In the genomic region with DNA sequence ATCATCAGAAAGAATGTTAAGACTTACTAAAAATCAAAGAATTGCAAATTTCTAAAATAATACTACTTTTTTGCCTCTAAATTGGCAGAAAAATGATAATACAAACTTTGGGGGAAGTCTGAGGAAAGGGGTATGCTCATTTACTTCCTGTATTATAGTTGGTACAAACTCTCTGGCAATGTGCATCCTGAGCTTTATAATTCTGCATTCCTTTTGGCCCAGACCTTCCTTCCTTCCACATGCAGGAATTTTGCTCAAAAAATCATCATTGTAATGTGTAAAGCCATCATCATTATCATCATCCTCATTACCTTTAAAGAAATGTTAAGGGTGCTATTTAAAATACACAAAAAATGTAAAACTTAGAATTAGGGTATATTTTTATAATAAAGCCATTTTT, we compare ENCODE assay signal across 21 cellular contexts.
DNase-seq lines count a peak whose midpoint lies in the region; ATAC-seq and TF ChIP-seq lines count a peak whose summit lies in the region.
"Had no signal": no experiment of that assay in that cellular context is flagged by ENCODE, and none has a peak within 500 bp of the region (broad histone marks: within the 10 kb centered on the region; RNA-seq: fewer than 3 reads in every experiment).

No MANE protein-coding gene starts in this region.

- no peaks in the 10 kb centered on the region for H4K20me1 ChIP-seq in IMR-90 (ENCODE audit: insufficient read depth, low read length)
- H4K20me1 ChIP-seq: BLaER1 treated with 17β-estradiol and CSF1 and Interleukin-3, amounts not matched to agents 10 nM and 100 nM had no signal

- no peak overlapping the region for H3K4me2 ChIP-seq in IMR-90 (ENCODE audit: low read depth, low read length)
- H3K4me2 ChIP-seq: A549; BLaER1 treated with 17β-estradiol and CSF1 and Interleukin-3, amounts not matched to agents 10 nM and 100 nM had no signal

- no peak for DNase-seq in IMR-90
- DNase-seq in dermis blood vessel endothelial cell, result peak; percentile 56
- DNase-seq in lung microvascular endothelial cell (ENCODE audit: low read depth in 2 of 2), result peak; percentile 30 to 66
- no peak for DNase-seq in GM10248 (ENCODE audit: extremely low spot score)
- no peak for DNase-seq in SKM-1 treated with dmso at 0.1 percent for 144 hours (lab: John Stamatoyannopoulos, UW; ENCODE audit: unreplicated experiment)
- DNase-seq in retina, result no peak
- DNase-seq: 8988T; ACHN; AML-193; BE2C; CD4-positive, alpha-beta T cell; CD8-positive, alpha-beta memory T cell; DMS 273 treated with DMSO at 0.1 percent for 48 hours; DMS79; EL; GDM1; H7; HCEC 1CT had no signal

- dilution Hi-C loops in IMR-90 (cut with HindIII; ENCODE audit: low sequenced_read_pairs, unreplicated experiment), result no loop called here

- H3K9me1 ChIP-seq in IMR-90 (ENCODE audit: insufficient read depth, low read length), result no peaks in the 10 kb centered on the region

- H3K4me3 ChIP-seq in IMR-90 (ENCODE audit: insufficient read depth, low read depth, low read length), result no peak overlapping the region
- H3K4me3 ChIP-seq in gastroesophageal sphincter, result no peak overlapping the region
- H3K4me3 ChIP-seq: A549; BLaER1 treated with 17β-estradiol and CSF1 and Interleukin-3, amounts not matched to agents 10 nM and 100 nM had no signal

- no peak overlapping the region for H3K18ac ChIP-seq in IMR-90 (ENCODE audit: low read depth, low read length)

- H3K14ac ChIP-seq in IMR-90 (replicated peaks; ENCODE audit: low read depth, low read length), result 0 out of 2 replicates have a peak overlapping the region, but pooled peaks have one; percentile 52

- CTCF ChIA-PET in IMR-90 (lab: Yijun Ruan, JAX) (interaction anchor here (1.5 kb wide), 1 partner anchor 9 kb away, joined by 4 read pairs; no protein-coding TSS in a partner anchor), GM10248 (lab: Yijun Ruan, JAX) (no interaction called here)

- no peak overlapping the region for H3K4ac ChIP-seq in IMR-90 (ENCODE audit: low read depth, low read length)

- H3K4me1 ChIP-seq in IMR-90 (ENCODE audit: control insufficient read depth, insufficient read depth, low read length) (peaks cover 1% of the 10 kb centered on the region; the same call in 1 of the 2 replicates), gastroesophageal sphincter (no peaks in the 10 kb centered on the region)
- H3K4me1 ChIP-seq: A549; BE2C; BLaER1 treated with 17β-estradiol and CSF1 and Interleukin-3, amounts not matched to agents 10 nM and 100 nM had no signal

- H3K9me3 ChIP-seq in IMR-90 (ENCODE audit: control insufficient read depth, insufficient read depth, low read length), result no peaks in the 10 kb centered on the region
- no peaks in the 10 kb centered on the region for H3K9me3 ChIP-seq in gastroesophageal sphincter
- H3K9me3 ChIP-seq: A549; BE2C; BLaER1 treated with 17β-estradiol and CSF1 and Interleukin-3, amounts not matched to agents 10 nM and 100 nM had no signal

- no peak overlapping the region for H3K56ac ChIP-seq in IMR-90 (ENCODE audit: extremely low read depth, insufficient read depth, low read length)

- TF ChIP-seq CTCF in IMR-90 (conservative IDR thresholded peaks at IDR 0.05; ENCODE audit: low read depth, low read length) (no peak), GM10248 (IDR thresholded peaks at IDR 0.05; ENCODE audit: control extremely low read depth, extremely low read depth, low read depth, missing control alignments) (no peak), gastroesophageal sphincter (IDR thresholded peaks at IDR 0.05) (no peak)

- no peak for TF ChIP-seq EP300 in gastroesophageal sphincter (IDR thresholded peaks at IDR 0.05)

- no peak overlapping the region for H4K5ac ChIP-seq in IMR-90 (ENCODE audit: low read depth, low read length)

- no peak overlapping the region for H2AFZ ChIP-seq in IMR-90 (replicated peaks; ENCODE audit: low read length, poor library complexity)

- H2AK9ac ChIP-seq in IMR-90 (replicated peaks; ENCODE audit: low read depth, low read length, poor library complexity), result no peak overlapping the region

- H2BK5ac ChIP-seq in IMR-90 (ENCODE audit: low read depth, low read length, poor library complexity, severe bottlenecking), result no peak overlapping the region

- 0 out of 4 replicates have a peak, but pooled peaks cover 0 to 3% of the 10 kb centered on the region in 2 experiments for H3K79me1 ChIP-seq in IMR-90 (ENCODE audit: low read depth in 1 of 2, low read length in 2 of 2)

- no peak overlapping the region for H2AK5ac ChIP-seq in IMR-90 (ENCODE audit: low read depth, low read length)

- POLR2A ChIA-PET in IMR-90 (lab: Charles Lee; ENCODE audit: unreplicated experiment) (no interaction called here), GM10248 (lab: Yijun Ruan, JAX) (no interaction called here)

- H2BK120ac ChIP-seq in IMR-90 (ENCODE audit: low read depth, low read length), result no peak overlapping the region

- TF ChIP-seq POLR2A in IMR-90 (IDR thresholded peaks at IDR 0.05; ENCODE audit: low read depth, low read length) (no peak), gastroesophageal sphincter (IDR thresholded peaks at IDR 0.05) (no peak)

- H4K91ac ChIP-seq in IMR-90 (ENCODE audit: insufficient read depth, low read depth, low read length), result no peak overlapping the region

- BruUV-seq in IMR-90 (replicated peaks; lab: Mats Ljungman, UMichigan), result no TSS peak

- H3K23ac ChIP-seq in IMR-90 (ENCODE audit: low read depth, low read length), result 0 out of 2 replicates have a peak overlapping the region, but pooled peaks have one; percentile 7

- H3K27me3 ChIP-seq in IMR-90 (ENCODE audit: control insufficient read depth, insufficient read depth, low read length), result no peaks in the 10 kb centered on the region
- no peaks in the 10 kb centered on the region for H3K27me3 ChIP-seq in gastroesophageal sphincter
- H3K27me3 ChIP-seq: BE2C; BLaER1 treated with 17β-estradiol and CSF1 and Interleukin-3, amounts not matched to agents 10 nM and 100 nM had no signal

- no peaks in the 10 kb centered on the region for H3K36me3 ChIP-seq in IMR-90 (ENCODE audit: control insufficient read depth, insufficient read depth, low read length)
- no peaks in the 10 kb centered on the region for H3K36me3 ChIP-seq in gastroesophageal sphincter
- H3K36me3 ChIP-seq: BE2C; BLaER1 treated with 17β-estradiol and CSF1 and Interleukin-3, amounts not matched to agents 10 nM and 100 nM had no signal

- H3K9ac ChIP-seq in IMR-90 (ENCODE audit: low read depth, low read length), result no peak overlapping the region
- H3K9ac ChIP-seq: BLaER1 treated with 17β-estradiol and CSF1 and Interleukin-3, amounts not matched to agents 10 nM and 100 nM had no signal

- intact Hi-C loops in IMR-90 (cut with micrococcal nuclease), result no loop called here

- no peak for ATAC-seq in IMR-90 (ENCODE audit: low read depth)
- ATAC-seq in gastroesophageal sphincter, result no peak
- ATAC-seq: A549 had no signal

- H3K27ac ChIP-seq in IMR-90 (ENCODE audit: insufficient read depth, low read length), result no peak overlapping the region
- no peak overlapping the region for H3K27ac ChIP-seq in gastroesophageal sphincter
- H3K27ac ChIP-seq: A549; BLaER1 treated with 17β-estradiol and CSF1 and Interleukin-3, amounts not matched to agents 10 nM and 100 nM had no signal

- no peak overlapping the region for H2BK15ac ChIP-seq in IMR-90 (ENCODE audit: low read depth, low read length)

- in situ Hi-C loops in IMR-90 (cut with MboI; ENCODE audit: low sequenced_read_pairs), result no loop called here

- no peak overlapping the region for H2BK20ac ChIP-seq in IMR-90 (ENCODE audit: low read depth, low read length)

- no peak for TF ChIP-seq RAD21 in IMR-90 (IDR thresholded peaks at IDR 0.05; ENCODE audit: low read length)

- H4K8ac ChIP-seq in IMR-90 (ENCODE audit: low read depth in 2 of 2, low read length in 2 of 2), result no peak overlapping the region

TF ChIP-seq in IMR-90, 13 proteins besides CTCF, POLR2A, EP300 and RAD21:
- TF ChIP-seq RFX5 (IDR thresholded peaks at IDR 0.05; ENCODE audit: low read depth, low read length), result no peak
- no peak for TF ChIP-seq FOS (IDR thresholded peaks at IDR 0.05; ENCODE audit: low read depth, low read length)
- no peak for TF ChIP-seq MAZ (IDR thresholded peaks at IDR 0.05; ENCODE audit: borderline replicate concordance, low read depth, low read length)
- no peak for TF ChIP-seq NFE2L2 (IDR thresholded peaks at IDR 0.05; ENCODE audit: low read depth, low read length)
- TF ChIP-seq, protein P1, sequence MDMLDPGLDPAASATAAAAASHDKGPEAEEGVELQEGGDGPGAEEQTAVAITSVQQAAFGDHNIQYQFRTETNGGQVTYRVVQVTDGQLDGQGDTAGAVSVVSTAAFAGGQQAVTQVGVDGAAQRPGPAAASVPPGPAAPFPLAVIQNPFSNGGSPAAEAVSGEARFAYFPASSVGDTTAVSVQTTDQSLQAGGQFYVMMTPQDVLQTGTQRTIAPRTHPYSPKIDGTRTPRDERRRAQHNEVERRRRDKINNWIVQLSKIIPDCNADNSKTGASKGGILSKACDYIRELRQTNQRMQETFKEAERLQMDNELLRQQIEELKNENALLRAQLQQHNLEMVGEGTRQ (IDR thresholded peaks at IDR 0.05; ENCODE audit: low read depth, low read length), result no peak
- no peak for TF ChIP-seq CEBPB (IDR thresholded peaks at IDR 0.05; ENCODE audit: low read depth, low read length)
- no peak for TF ChIP-seq RCOR1 (IDR thresholded peaks at IDR 0.05; ENCODE audit: insufficient replicate concordance, low read length)
- TF ChIP-seq BHLHE40 (IDR thresholded peaks at IDR 0.05; ENCODE audit: low read depth, low read length), result no peak
- no peak for TF ChIP-seq CHD1 (IDR thresholded peaks at IDR 0.05; ENCODE audit: low read depth, low read length)
- TF ChIP-seq MAFK (IDR thresholded peaks at IDR 0.05; ENCODE audit: low read depth, low read length), result no peak
- TF ChIP-seq SMC3 (IDR thresholded peaks at IDR 0.05; ENCODE audit: low read depth, low read length), result no peak
- no peak for TF ChIP-seq MXI1 (IDR thresholded peaks at IDR 0.05; ENCODE audit: borderline replicate concordance, low read depth, low read length)
- TF ChIP-seq, protein P2, sequence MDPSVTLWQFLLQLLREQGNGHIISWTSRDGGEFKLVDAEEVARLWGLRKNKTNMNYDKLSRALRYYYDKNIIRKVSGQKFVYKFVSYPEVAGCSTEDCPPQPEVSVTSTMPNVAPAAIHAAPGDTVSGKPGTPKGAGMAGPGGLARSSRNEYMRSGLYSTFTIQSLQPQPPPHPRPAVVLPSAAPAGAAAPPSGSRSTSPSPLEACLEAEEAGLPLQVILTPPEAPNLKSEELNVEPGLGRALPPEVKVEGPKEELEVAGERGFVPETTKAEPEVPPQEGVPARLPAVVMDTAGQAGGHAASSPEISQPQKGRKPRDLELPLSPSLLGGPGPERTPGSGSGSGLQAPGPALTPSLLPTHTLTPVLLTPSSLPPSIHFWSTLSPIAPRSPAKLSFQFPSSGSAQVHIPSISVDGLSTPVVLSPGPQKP (IDR thresholded peaks at IDR 0.05; ENCODE audit: borderline replicate concordance, low read depth, low read length), result no peak
TF ChIP-seq in IMR-90: peak in this region for 0.

Comparison
In these comparisons a context has a peak if more than half of its experiments do, and no peak if none do; other contexts are left out.
1. DNase-seq: peak in dermis blood vessel endothelial cell (single experiment) and lung microvascular endothelial cell (2 of 2); none in IMR-90 (single experiment), GM10248 (single experiment), SKM-1 treated with dmso at 0.1 percent for 144 hours (single experiment) and retina (single experiment).